Comparison of ENCODE assay signal across 14 cellular contexts in genomic region chr6:149055195-149055899, GRCh38.
DNase-seq lines count a peak whose midpoint lies in the region; ATAC-seq lines count a peak whose summit lies in the region.
"Had no signal": no experiment of that assay in that cellular context is flagged by ENCODE, and none has a peak within 500 bp of the region (broad histone marks: within the 10 kb centered on the region; RNA-seq: fewer than 3 reads in every experiment).

No MANE protein-coding gene starts in this region.

- H3K9me3 Mint-ChIP-seq in memory B cell, result no peaks in the 10 kb centered on the region

- ATAC-seq in GM18498 (IDR thresholded peaks at IDR 0.05; ENCODE audit: unreplicated experiment) (peak; percentile 37), HG02798 (IDR thresholded peaks at IDR 0.05; ENCODE audit: poor library complexity, unreplicated experiment) (peak; percentile 29), memory B cell (ENCODE audit: low read depth) (peak; percentile 63)

- peaks cover 8% of the 10 kb centered on the region for H3K36me3 Mint-ChIP-seq in memory B cell

- H3K4me1 Mint-ChIP-seq in memory B cell, result peaks cover 28% of the 10 kb centered on the region

- peak overlapping the region; percentile 62 for H3K4me3 Mint-ChIP-seq in memory B cell
- H3K4me3 Mint-ChIP-seq: activated CD4-positive, alpha-beta T cell treated with anti-CD3 and anti-CD28 coated beads, Interleukin-2, amount 10 ng/mL, durations not matched to agents 24 days and 14 days; activated T-helper 1 cell treated with anti-CD3 and anti-CD28 coated beads, Interleukin-12 subunit alpha, Interleukin-12 subunit beta, Interleukin-2, Interleukin-4 antibody, amounts not matched to agents 30 ng/mL and 10 ng/mL and 1 ng/mL, durations not matched to agents 14 hours and 24 hours and 36 hours; CD4-positive, CD25-positive, alpha-beta regulatory T cell had no signal

- H3K27ac Mint-ChIP-seq in memory B cell, result no peak overlapping the region
- H3K27ac Mint-ChIP-seq: activated CD4-positive, alpha-beta T cell treated with anti-CD3 and anti-CD28 coated beads, Interleukin-2, amount 10 ng/mL, durations not matched to agents 24 days and 14 days; activated T-helper 1 cell treated with anti-CD3 and anti-CD28 coated beads, Interleukin-12 subunit alpha, Interleukin-12 subunit beta, Interleukin-2, Interleukin-4 antibody, amounts not matched to agents 30 ng/mL and 10 ng/mL and 1 ng/mL, durations not matched to agents 14 hours and 24 hours and 36 hours had no signal

- peak; percentile 73 for DNase-seq in NOMO-1 treated with DMSO at 0.1 percent for 48 hours (lab: John Stamatoyannopoulos, UW; ENCODE audit: unreplicated experiment)
- DNase-seq in memory B cell (ENCODE audit: low spot score in 2 of 2), result no peak
- no peak for DNase-seq in NCI-H2196 treated with DMSO at 0.1 percent for 48 hours (lab: John Stamatoyannopoulos, UW; ENCODE audit: unreplicated experiment)
- no peak for DNase-seq in putamen (ENCODE audit: low spot score)
- no peak for DNase-seq in central memory CD4-positive, alpha-beta T cell
- DNase-seq in AG08396 (ENCODE audit: low spot score), result no peak
- DNase-seq: CD4-positive, CD25-positive, alpha-beta regulatory T cell; esophagus squamous epithelium; NCI-H1092; NCI-H446 had no signal

- no peaks in the 10 kb centered on the region for H3K27me3 Mint-ChIP-seq in memory B cell
- H3K27me3 Mint-ChIP-seq: activated CD4-positive, alpha-beta T cell treated with anti-CD3 and anti-CD28 coated beads, Interleukin-2, amount 10 ng/mL, durations not matched to agents 24 days and 14 days; CD4-positive, CD25-positive, alpha-beta regulatory T cell had no signal
